Comparison of ENCODE assay signal across 8 cellular contexts in genomic region chr6:33297406-33297955, GRCh38. TPM values are rescaled to one million over a fixed set of nuclear protein-coding genes. Genes with fewer than 3 reads are reported as not detected.
DNase-seq lines count a peak whose midpoint lies in the region; ATAC-seq and TF ChIP-seq lines count a peak whose summit lies in the region.

No MANE protein-coding gene starts in this region.

- H3K4me3 Mint-ChIP-seq in GM23338, result peak overlapping the region; percentile 97
- H3K4me3 Mint-ChIP-seq in naive thymus-derived CD8-positive, alpha-beta T cell, result peak overlapping the region; percentile 57 to 97 (median 66)

- no TSS peak for BruUV-seq in OCI-LY7 (replicated peaks; lab: Mats Ljungman, UMichigan)

- intact Hi-C loops in OCI-LY7 (cut with micrococcal nuclease; ENCODE audit: unreplicated experiment), result loop anchor here (5.0 kb wide), 1 partner anchor 95 kb away; the partner anchor contains the start of gene KIFC1

- H3K4me1 ChIP-seq in GM23338 (ENCODE audit: insufficient read depth) (no peaks in the 10 kb centered on the region), OCI-LY7 (ENCODE audit: insufficient read depth, low read length, poor library complexity, severe bottlenecking) (peaks cover 21% of the 10 kb centered on the region), endocrine pancreas (ENCODE audit: control insufficient read depth, insufficient read depth, low read length) (no peaks in the 10 kb centered on the region)

- H3K36me3 ChIP-seq in GM23338 (ENCODE audit: insufficient read depth) (no peaks in the 10 kb centered on the region), OCI-LY7 (ENCODE audit: insufficient read depth, low read length) (peaks cover 59% of the 10 kb centered on the region), endocrine pancreas (ENCODE audit: control insufficient read depth, insufficient read depth, low read length) (no peaks in the 10 kb centered on the region)

- peak overlapping the region; percentile 98 for H3K27ac Mint-ChIP-seq in GM23338
- H3K27ac Mint-ChIP-seq in naive thymus-derived CD8-positive, alpha-beta T cell, result peak overlapping the region; percentile 43 to 99 (median 88)

- H3K27me3 Mint-ChIP-seq in GM23338 (ENCODE audit: insufficient read depth, low read depth, poor library complexity), result peaks cover 23% of the 10 kb centered on the region
- H3K27me3 Mint-ChIP-seq in naive thymus-derived CD8-positive, alpha-beta T cell, result peaks cover 0 to 2% (median 0%) of the 10 kb centered on the region in 5 donors

- ATAC-seq in GM23338 (peak; percentile 53), HG03280 (IDR thresholded peaks at IDR 0.05; ENCODE audit: unreplicated experiment) (no peak)
- ATAC-seq in naive thymus-derived CD8-positive, alpha-beta T cell, result no peak

- H3K9me3 ChIP-seq in OCI-LY7 (ENCODE audit: low read length) (no peaks in the 10 kb centered on the region), endocrine pancreas (ENCODE audit: control insufficient read depth, low read length) (no peaks in the 10 kb centered on the region)

- H3K36me3 Mint-ChIP-seq in GM23338 (ENCODE audit: low read depth), result peaks cover 25% of the 10 kb centered on the region
- H3K36me3 Mint-ChIP-seq in naive thymus-derived CD8-positive, alpha-beta T cell, result peaks cover 0 to 58% (median 4%) of the 10 kb centered on the region in 3 donors

- H4K20me1 ChIP-seq in GM23338 (replicated peaks; ENCODE audit: insufficient read depth) (peaks cover 13% of the 10 kb centered on the region; the same call in 1 of the 2 replicates), OCI-LY7 (ENCODE audit: insufficient read depth, low read length) (no peaks in the 10 kb centered on the region)

- peaks cover 19% of the 10 kb centered on the region; the same call in 1 of the 2 replicates for H3F3A ChIP-seq in GM23338 (replicated peaks; ENCODE audit: low read depth)

- no peaks in the 10 kb centered on the region for H3K27me3 ChIP-seq in GM23338 (ENCODE audit: insufficient read depth)
- no peaks in the 10 kb centered on the region for H3K27me3 ChIP-seq in endocrine pancreas (ENCODE audit: control insufficient read depth, insufficient read depth, low read length)

- H2AFZ ChIP-seq in GM23338, result peak overlapping the region; percentile 93
- no peak overlapping the region for H2AFZ ChIP-seq in OCI-LY7 (ENCODE audit: low read length)

- no peaks in the 10 kb centered on the region for H3K9me3 Mint-ChIP-seq in GM23338
- H3K9me3 Mint-ChIP-seq in naive thymus-derived CD8-positive, alpha-beta T cell, result peaks cover 0 to 2% (median 0%) of the 10 kb centered on the region in 9 donors

- H3K4me1 Mint-ChIP-seq in GM23338, result peaks cover 25% of the 10 kb centered on the region
- peaks cover 18 to 43% (median 39%) of the 10 kb centered on the region in 4 donors for H3K4me1 Mint-ChIP-seq in naive thymus-derived CD8-positive, alpha-beta T cell

- H3K27ac ChIP-seq in GM23338 (ENCODE audit: low read depth), result peak overlapping the region; percentile 78
- peak overlapping the region; percentile 93 for H3K27ac ChIP-seq in OCI-LY7 (ENCODE audit: low read depth, low read length, poor library complexity, severe bottlenecking)

- DNase-seq in GM23338 (ENCODE audit: low spot score) (peak; percentile 90), OCI-LY7 (ENCODE audit: low spot score) (peak; percentile 43), NCI-H2081 treated with DMSO at 0.1 percent for 48 hours (lab: John Stamatoyannopoulos, UW) (no peak), NCI-H748 treated with DMSO at 0.1 percent for 48 hours (lab: John Stamatoyannopoulos, UW) (no peak), NCI-H187 (lab: John Stamatoyannopoulos, UW) (no peak)
- DNase-seq in naive thymus-derived CD8-positive, alpha-beta T cell, result no peak

- H3K9ac ChIP-seq in endocrine pancreas (ENCODE audit: control insufficient read depth, insufficient read depth, low read length), result peak overlapping the region; percentile 69

- CTCF ChIA-PET in OCI-LY7 (lab: Charles Lee; ENCODE audit: unreplicated experiment), result no interaction called here

- peak overlapping the region; percentile 99 for H3K4me2 ChIP-seq in GM23338
- H3K4me2 ChIP-seq in OCI-LY7 (ENCODE audit: low read length), result peak overlapping the region; percentile 85

- H3K9me2 ChIP-seq in GM23338 (ENCODE audit: insufficient read depth) (no peaks in the 10 kb centered on the region), OCI-LY7 (ENCODE audit: insufficient read depth, low read length) (no peaks in the 10 kb centered on the region)

- POLR2A ChIA-PET in OCI-LY7 (lab: Charles Lee), result interaction anchor here (0.6 to 2.6 kb wide), 4 partner anchors 9 to 118 kb away, joined by 3 to 14 read pairs (median 3); partner anchors contain the start of genes RPS18, VPS52 and WDR46
- POLR2A ChIA-PET in naive thymus-derived CD8-positive, alpha-beta T cell (lab: Charles Lee), result interaction anchor here (1.0 to 7.4 kb wide), 11 partner anchors 8 to 329 kb away, joined by 3 to 106 read pairs (median 13); partner anchors contain the start of genes B3GALT4, BRD2, PFDN6 and RPS18

- TF ChIP-seq CTCF in GM23338 (conservative IDR thresholded peaks at IDR 0.05; ENCODE audit: low read depth in 2 of 2), result no peak
- no peak for TF ChIP-seq CTCF in OCI-LY7 (conservative IDR thresholded peaks at IDR 0.05; ENCODE audit: low read length)

- peaks cover 29% of the 10 kb centered on the region for H3K79me2 ChIP-seq in GM23338 (replicated peaks; ENCODE audit: insufficient read depth)
- H3K79me2 ChIP-seq in OCI-LY7 (ENCODE audit: insufficient read depth, low read depth, low read length), result peaks cover 5% of the 10 kb centered on the region; the same call in 1 of the 2 replicates

- H3K4me3 ChIP-seq in GM23338, result peak overlapping the region; percentile 100
- peak overlapping the region; percentile 83 for H3K4me3 ChIP-seq in OCI-LY7 (ENCODE audit: low read depth, low read length, poor library complexity, severe bottlenecking)
- H3K4me3 ChIP-seq in endocrine pancreas (ENCODE audit: control insufficient read depth, insufficient read depth, low read length), result no peak overlapping the region

TF ChIP-seq in GM23338, 12 proteins besides CTCF, POLR2A, EP300 and RAD21:
- TF ChIP-seq EZH2phosphoT487 (IDR thresholded peaks at IDR 0.05; ENCODE audit: unreplicated experiment) (no peak), POLR2AphosphoS5 (IDR thresholded peaks at IDR 0.05; ENCODE audit: low read depth) (peak; percentile 61)
TF ChIP-seq in GM23338: peak in this region for 1.

RNA-seq across cellular contexts. Expression of gene RGL2, which starts 1.3 kb away (rescaled TPM):
- total RNA-seq in GM23338 (2014; rRNA removed; shearing (Covaris generic)), result 44.9 and 52.2 TPM in 2 replicates
- polyA plus RNA-seq in GM23338 (2016; fragmentation: Nextera tagmentation; extraction: Ambion mirVana), result 28.0 and 31.7 TPM in 2 replicates
- total RNA-seq in OCI-LY7 (2014; rRNA removed; shearing (Covaris generic)), result 27.2 and 27.3 TPM in 2 replicates
- total RNA-seq in OCI-LY7 (2022), result 67.1 and 67.6 TPM in 2 replicates
- 10 to 100 TPM; 60.3 to 66.4 TPM for total RNA-seq in naive thymus-derived CD8-positive, alpha-beta T cell
- 1 to 10 TPM; 5.3 to 9.9 (median 7.0) TPM for polyA plus RNA-seq in naive thymus-derived CD8-positive, alpha-beta T cell

RNA-seq across cellular contexts. Expression of gene PFDN6, which starts 8.1 kb away (rescaled TPM):
- total RNA-seq in GM23338 (2014; rRNA removed; shearing (Covaris generic)), result 62.2 and 80.4 TPM in 2 replicates
- polyA plus RNA-seq in GM23338 (2016; fragmentation: Nextera tagmentation; extraction: Ambion mirVana), result 54.0 and 56.1 TPM in 2 replicates
- 72.5 and 112 TPM in 2 replicates for total RNA-seq in OCI-LY7 (2014; rRNA removed; shearing (Covaris generic))
- 65.4 and 90.6 TPM in 2 replicates for total RNA-seq in OCI-LY7 (2022)
- 10 to 100 TPM; 30.4 to 36.6 TPM for total RNA-seq in naive thymus-derived CD8-positive, alpha-beta T cell
- 10 to 100 TPM; 33.4 to 38.2 (median 35.5) TPM for polyA plus RNA-seq in naive thymus-derived CD8-positive, alpha-beta T cell

RNA-seq across cellular contexts. Expression of gene WDR46, which starts 8.4 kb away (rescaled TPM):
- 104 and 106 TPM in 2 replicates for total RNA-seq in GM23338 (2014; rRNA removed; shearing (Covaris generic))
- 63.9 and 71.4 TPM in 2 replicates for polyA plus RNA-seq in GM23338 (2016; fragmentation: Nextera tagmentation; extraction: Ambion mirVana)
- total RNA-seq in OCI-LY7 (2014; rRNA removed; shearing (Covaris generic)), result 127 and 129 TPM in 2 replicates
- total RNA-seq in OCI-LY7 (2022), result 71.4 and 83.3 TPM in 2 replicates
- total RNA-seq in naive thymus-derived CD8-positive, alpha-beta T cell, result 10 to 100 TPM; 53.3 to 59.0 TPM
- polyA plus RNA-seq in naive thymus-derived CD8-positive, alpha-beta T cell, result 10 to 100 TPM; 71.3 to 83.7 (median 74.1) TPM

RNA-seq across cellular contexts. Expression of gene TAPBP, which starts 16.4 kb away (rescaled TPM):
- total RNA-seq in GM23338 (2014; rRNA removed; shearing (Covaris generic)), result 29.1 and 37.5 TPM in 2 replicates
- polyA plus RNA-seq in GM23338 (2016; fragmentation: Nextera tagmentation; extraction: Ambion mirVana), result 18.1 and 19.9 TPM in 2 replicates
- total RNA-seq in OCI-LY7 (2014; rRNA removed; shearing (Covaris generic)), result 73.6 and 106 TPM in 2 replicates
- 148 and 150 TPM in 2 replicates for total RNA-seq in OCI-LY7 (2022)
- total RNA-seq in naive thymus-derived CD8-positive, alpha-beta T cell, result 100 to 1,000 TPM; 212 to 215 TPM
- polyA plus RNA-seq in naive thymus-derived CD8-positive, alpha-beta T cell, result 100 to 1,000 TPM; 259 to 372 (median 327) TPM

RNA-seq across cellular contexts. Expression of gene ZBTB22, which starts 20.1 kb away (rescaled TPM):
- 7.7 and 8.8 TPM in 2 replicates for total RNA-seq in GM23338 (2014; rRNA removed; shearing (Covaris generic))
- polyA plus RNA-seq in GM23338 (2016; fragmentation: Nextera tagmentation; extraction: Ambion mirVana), result 1.9 and 3.9 TPM in 2 replicates
- 17.4 and 21.6 TPM in 2 replicates for total RNA-seq in OCI-LY7 (2014; rRNA removed; shearing (Covaris generic))
- total RNA-seq in OCI-LY7 (2022), result 14.1 and 18.5 TPM in 2 replicates
- total RNA-seq in naive thymus-derived CD8-positive, alpha-beta T cell, result 10 to 100 TPM; 29.7 to 33.6 TPM
- 10 to 100 TPM; 10.4 to 13.4 (median 10.7) TPM for polyA plus RNA-seq in naive thymus-derived CD8-positive, alpha-beta T cell

Comparison
In these comparisons a context has a peak if more than half of its experiments do, and no peak if none do; other contexts are left out.
1. DNase-seq: peak in GM23338 (single experiment) and OCI-LY7 (single experiment); none in naive thymus-derived CD8-positive, alpha-beta T cell (0 of 10), NCI-H2081 treated with DMSO at 0.1 percent for 48 hours (single experiment), NCI-H748 treated with DMSO at 0.1 percent for 48 hours (single experiment) and NCI-H187 (0 of 2).